Comparison of ENCODE assay signal across 11 cellular contexts in genomic region chr5:124439609-124440008, GRCh38.
"Had no signal": no experiment of that assay in that cellular context is flagged by ENCODE, and none has a peak within 500 bp of the region (broad histone marks: within the 10 kb centered on the region; RNA-seq: fewer than 3 reads in every experiment).

No MANE protein-coding gene starts in this region.

- H3K27ac ChIP-seq: adrenal gland, neutrophil, tibial nerve had no signal

- ATAC-seq: esophagus mucosa; left colon; naive thymus-derived CD4-positive, alpha-beta T cell had no signal

- H3K9me3 ChIP-seq: adrenal gland, neutrophil had no signal

- H3K4me1 ChIP-seq: adrenal gland, tibial nerve had no signal

- H3K36me3 Mint-ChIP-seq: immature natural killer cell; naive thymus-derived CD4-positive, alpha-beta T cell had no signal

- H3K27me3 ChIP-seq: adrenal gland, neutrophil, tibial nerve had no signal

- H3K4me3 ChIP-seq: adrenal gland, lung, tibial nerve had no signal

- DNase-seq: activated CD4-positive, alpha-beta T cell treated with anti-CD3 and anti-CD28 coated beads for 48 hours; activated naive CD4-positive, alpha-beta T cell treated with anti-CD3 and anti-CD28 coated beads for 36 hours; adrenal gland; immature natural killer cell; left colon; naive thymus-derived CD4-positive, alpha-beta T cell had no signal

- H3K36me3 ChIP-seq: adrenal gland, neutrophil, tibial nerve had no signal

- H3K9me3 Mint-ChIP-seq: T-helper 1 cell treated with Interleukin-12 subunit alpha and Interleukin-12 subunit beta and Interleukin-4 antibody, amounts not matched to agents 30 μg/mL and 1 μg/mL, for 36 hours had no signal

- H3K27ac Mint-ChIP-seq: activated naive CD4-positive, alpha-beta T cell treated with anti-CD3 and anti-CD28 coated beads for 36 hours; immature natural killer cell; naive thymus-derived CD4-positive, alpha-beta T cell; T-helper 1 cell treated with Interleukin-12 subunit alpha and Interleukin-12 subunit beta and Interleukin-4 antibody, amounts not matched to agents 30 μg/mL and 1 μg/mL, for 36 hours had no signal

- H3K4me1 Mint-ChIP-seq: immature natural killer cell; naive thymus-derived CD4-positive, alpha-beta T cell had no signal

- H3K4me3 Mint-ChIP-seq: activated naive CD4-positive, alpha-beta T cell treated with anti-CD3 and anti-CD28 coated beads for 36 hours; immature natural killer cell; naive thymus-derived CD4-positive, alpha-beta T cell; T-helper 1 cell treated with Interleukin-12 subunit alpha and Interleukin-12 subunit beta and Interleukin-4 antibody, amounts not matched to agents 30 μg/mL and 1 μg/mL, for 36 hours had no signal
